In the genomic region with DNA sequence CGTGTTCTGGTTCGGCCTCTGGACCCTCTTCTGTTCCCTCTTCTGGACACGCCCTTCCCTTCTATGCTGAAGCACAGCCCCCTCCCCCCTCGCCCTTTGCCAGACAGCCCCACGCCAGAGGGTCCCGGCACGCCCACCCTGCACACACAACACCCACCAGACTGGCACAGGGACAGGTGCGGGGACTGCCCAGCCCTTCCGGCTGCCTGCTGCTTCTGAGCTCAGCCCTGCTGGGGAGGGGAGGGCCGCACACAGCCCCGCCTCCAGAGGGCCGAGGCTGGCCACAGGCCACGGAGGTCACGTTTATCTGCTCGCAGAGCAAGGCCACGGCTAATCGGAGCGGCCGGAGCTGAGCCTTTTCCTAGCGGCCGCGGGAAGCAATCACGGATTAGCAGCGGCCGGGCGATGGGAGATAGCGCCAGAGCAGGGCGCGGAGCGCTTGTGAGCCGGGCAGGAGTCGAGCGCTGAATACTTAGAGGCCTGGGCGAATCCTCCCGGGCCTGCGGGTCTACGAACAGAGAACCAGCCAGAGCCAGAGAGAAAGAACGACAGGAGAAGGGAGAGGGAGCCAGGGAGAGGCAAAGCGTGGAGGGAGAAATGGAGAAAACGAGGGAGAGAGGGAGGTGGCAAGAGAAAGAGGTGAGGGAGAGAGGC, we compare ENCODE assay signal across 1 cellular context.
TF ChIP-seq lines count a peak whose summit lies in the region.

No MANE protein-coding gene starts in this region.

TF ChIP-seq in HepG2, 621 proteins besides CTCF, POLR2A, EP300 and RAD21 (continued from another document and continues in another):
- TF ChIP-seq, protein P1, sequence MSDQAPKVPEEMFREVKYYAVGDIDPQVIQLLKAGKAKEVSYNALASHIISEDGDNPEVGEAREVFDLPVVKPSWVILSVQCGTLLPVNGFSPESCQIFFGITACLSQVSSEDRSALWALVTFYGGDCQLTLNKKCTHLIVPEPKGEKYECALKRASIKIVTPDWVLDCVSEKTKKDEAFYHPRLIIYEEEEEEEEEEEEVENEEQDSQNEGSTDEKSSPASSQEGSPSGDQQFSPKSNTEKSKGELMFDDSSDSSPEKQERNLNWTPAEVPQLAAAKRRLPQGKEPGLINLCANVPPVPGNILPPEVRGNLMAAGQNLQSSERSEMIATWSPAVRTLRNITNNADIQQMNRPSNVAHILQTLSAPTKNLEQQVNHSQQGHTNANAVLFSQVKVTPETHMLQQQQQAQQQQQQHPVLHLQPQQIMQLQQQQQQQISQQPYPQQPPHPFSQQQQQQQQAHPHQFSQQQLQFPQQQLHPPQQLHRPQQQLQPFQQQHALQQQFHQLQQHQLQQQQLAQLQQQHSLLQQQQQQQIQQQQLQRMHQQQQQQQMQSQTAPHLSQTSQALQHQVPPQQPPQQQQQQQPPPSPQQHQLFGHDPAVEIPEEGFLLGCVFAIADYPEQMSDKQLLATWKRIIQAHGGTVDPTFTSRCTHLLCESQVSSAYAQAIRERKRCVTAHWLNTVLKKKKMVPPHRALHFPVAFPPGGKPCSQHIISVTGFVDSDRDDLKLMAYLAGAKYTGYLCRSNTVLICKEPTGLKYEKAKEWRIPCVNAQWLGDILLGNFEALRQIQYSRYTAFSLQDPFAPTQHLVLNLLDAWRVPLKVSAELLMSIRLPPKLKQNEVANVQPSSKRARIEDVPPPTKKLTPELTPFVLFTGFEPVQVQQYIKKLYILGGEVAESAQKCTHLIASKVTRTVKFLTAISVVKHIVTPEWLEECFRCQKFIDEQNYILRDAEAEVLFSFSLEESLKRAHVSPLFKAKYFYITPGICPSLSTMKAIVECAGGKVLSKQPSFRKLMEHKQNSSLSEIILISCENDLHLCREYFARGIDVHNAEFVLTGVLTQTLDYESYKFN (CRISPR knock-in tag; conservative IDR thresholded peaks at IDR 0.05): peak; percentile 80
- no peak for TF ChIP-seq FOSL1 (CRISPR knock-in tag; IDR thresholded peaks at IDR 0.05; ENCODE audit: borderline replicate concordance)
- peak; percentile 52; the same call in 1 of the 2 replicates for TF ChIP-seq ZNF30 (CRISPR knock-in tag; IDR thresholded peaks at IDR 0.05)
- peak; percentile 28; the same call in 1 of the 2 replicates for TF ChIP-seq FOSL2 (CRISPR knock-in tag; IDR thresholded peaks at IDR 0.05)
- 0 out of 2 replicates have a peak, but pooled peaks have one; percentile 77 for TF ChIP-seq ZNF572 (CRISPR knock-in tag; IDR thresholded peaks at IDR 0.05)
- no peak; the same call in 1 of the 2 replicates for TF ChIP-seq ELF3 (CRISPR knock-in tag; IDR thresholded peaks at IDR 0.05)
- TF ChIP-seq, protein P2, sequence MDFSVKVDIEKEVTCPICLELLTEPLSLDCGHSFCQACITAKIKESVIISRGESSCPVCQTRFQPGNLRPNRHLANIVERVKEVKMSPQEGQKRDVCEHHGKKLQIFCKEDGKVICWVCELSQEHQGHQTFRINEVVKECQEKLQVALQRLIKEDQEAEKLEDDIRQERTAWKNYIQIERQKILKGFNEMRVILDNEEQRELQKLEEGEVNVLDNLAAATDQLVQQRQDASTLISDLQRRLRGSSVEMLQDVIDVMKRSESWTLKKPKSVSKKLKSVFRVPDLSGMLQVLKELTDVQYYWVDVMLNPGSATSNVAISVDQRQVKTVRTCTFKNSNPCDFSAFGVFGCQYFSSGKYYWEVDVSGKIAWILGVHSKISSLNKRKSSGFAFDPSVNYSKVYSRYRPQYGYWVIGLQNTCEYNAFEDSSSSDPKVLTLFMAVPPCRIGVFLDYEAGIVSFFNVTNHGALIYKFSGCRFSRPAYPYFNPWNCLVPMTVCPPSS (IDR thresholded peaks at IDR 0.05): no peak
- TF ChIP-seq KLF11 (CRISPR knock-in tag; IDR thresholded peaks at IDR 0.05): 0 out of 2 replicates have a peak, but pooled peaks have one; percentile 20
- peak; percentile 90; the same call in 1 of the 2 replicates for TF ChIP-seq PHF21A (CRISPR knock-in tag; IDR thresholded peaks at IDR 0.05)
- TF ChIP-seq, protein P3, sequence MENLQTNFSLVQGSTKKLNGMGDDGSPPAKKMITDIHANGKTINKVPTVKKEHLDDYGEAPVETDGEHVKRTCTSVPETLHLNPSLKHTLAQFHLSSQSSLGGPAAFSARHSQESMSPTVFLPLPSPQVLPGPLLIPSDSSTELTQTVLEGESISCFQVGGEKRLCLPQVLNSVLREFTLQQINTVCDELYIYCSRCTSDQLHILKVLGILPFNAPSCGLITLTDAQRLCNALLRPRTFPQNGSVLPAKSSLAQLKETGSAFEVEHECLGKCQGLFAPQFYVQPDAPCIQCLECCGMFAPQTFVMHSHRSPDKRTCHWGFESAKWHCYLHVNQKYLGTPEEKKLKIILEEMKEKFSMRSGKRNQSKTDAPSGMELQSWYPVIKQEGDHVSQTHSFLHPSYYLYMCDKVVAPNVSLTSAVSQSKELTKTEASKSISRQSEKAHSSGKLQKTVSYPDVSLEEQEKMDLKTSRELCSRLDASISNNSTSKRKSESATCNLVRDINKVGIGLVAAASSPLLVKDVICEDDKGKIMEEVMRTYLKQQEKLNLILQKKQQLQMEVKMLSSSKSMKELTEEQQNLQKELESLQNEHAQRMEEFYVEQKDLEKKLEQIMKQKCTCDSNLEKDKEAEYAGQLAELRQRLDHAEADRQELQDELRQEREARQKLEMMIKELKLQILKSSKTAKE (CRISPR knock-in tag; IDR thresholded peaks at IDR 0.05; ENCODE audit: borderline replicate concordance): peak; percentile 67
- TF ChIP-seq, protein P4, sequence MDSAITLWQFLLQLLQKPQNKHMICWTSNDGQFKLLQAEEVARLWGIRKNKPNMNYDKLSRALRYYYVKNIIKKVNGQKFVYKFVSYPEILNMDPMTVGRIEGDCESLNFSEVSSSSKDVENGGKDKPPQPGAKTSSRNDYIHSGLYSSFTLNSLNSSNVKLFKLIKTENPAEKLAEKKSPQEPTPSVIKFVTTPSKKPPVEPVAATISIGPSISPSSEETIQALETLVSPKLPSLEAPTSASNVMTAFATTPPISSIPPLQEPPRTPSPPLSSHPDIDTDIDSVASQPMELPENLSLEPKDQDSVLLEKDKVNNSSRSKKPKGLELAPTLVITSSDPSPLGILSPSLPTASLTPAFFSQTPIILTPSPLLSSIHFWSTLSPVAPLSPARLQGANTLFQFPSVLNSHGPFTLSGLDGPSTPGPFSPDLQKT (CRISPR knock-in tag; IDR thresholded peaks at IDR 0.05; ENCODE audit: borderline replicate concordance): no peak
- peak; percentile 79; the same call in 1 of the 2 replicates for TF ChIP-seq ZNF614 (CRISPR knock-in tag; IDR thresholded peaks at IDR 0.05; ENCODE audit: borderline replicate concordance)
- TF ChIP-seq SNAPC2 (CRISPR knock-in tag; IDR thresholded peaks at IDR 0.05): 0 out of 2 replicates have a peak, but pooled peaks have one; percentile 39
- TF ChIP-seq, protein P5, sequence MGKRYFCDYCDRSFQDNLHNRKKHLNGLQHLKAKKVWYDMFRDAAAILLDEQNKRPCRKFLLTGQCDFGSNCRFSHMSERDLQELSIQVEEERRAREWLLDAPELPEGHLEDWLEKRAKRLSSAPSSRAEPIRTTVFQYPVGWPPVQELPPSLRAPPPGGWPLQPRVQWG (CRISPR knock-in tag; IDR thresholded peaks at IDR 0.05; ENCODE audit: borderline replicate concordance, low read depth): no peak
- 0 out of 2 replicates have a peak, but pooled peaks have one; percentile 34 for TF ChIP-seq ZFP1 (CRISPR knock-in tag; IDR thresholded peaks at IDR 0.05)
- TF ChIP-seq, protein P6, sequence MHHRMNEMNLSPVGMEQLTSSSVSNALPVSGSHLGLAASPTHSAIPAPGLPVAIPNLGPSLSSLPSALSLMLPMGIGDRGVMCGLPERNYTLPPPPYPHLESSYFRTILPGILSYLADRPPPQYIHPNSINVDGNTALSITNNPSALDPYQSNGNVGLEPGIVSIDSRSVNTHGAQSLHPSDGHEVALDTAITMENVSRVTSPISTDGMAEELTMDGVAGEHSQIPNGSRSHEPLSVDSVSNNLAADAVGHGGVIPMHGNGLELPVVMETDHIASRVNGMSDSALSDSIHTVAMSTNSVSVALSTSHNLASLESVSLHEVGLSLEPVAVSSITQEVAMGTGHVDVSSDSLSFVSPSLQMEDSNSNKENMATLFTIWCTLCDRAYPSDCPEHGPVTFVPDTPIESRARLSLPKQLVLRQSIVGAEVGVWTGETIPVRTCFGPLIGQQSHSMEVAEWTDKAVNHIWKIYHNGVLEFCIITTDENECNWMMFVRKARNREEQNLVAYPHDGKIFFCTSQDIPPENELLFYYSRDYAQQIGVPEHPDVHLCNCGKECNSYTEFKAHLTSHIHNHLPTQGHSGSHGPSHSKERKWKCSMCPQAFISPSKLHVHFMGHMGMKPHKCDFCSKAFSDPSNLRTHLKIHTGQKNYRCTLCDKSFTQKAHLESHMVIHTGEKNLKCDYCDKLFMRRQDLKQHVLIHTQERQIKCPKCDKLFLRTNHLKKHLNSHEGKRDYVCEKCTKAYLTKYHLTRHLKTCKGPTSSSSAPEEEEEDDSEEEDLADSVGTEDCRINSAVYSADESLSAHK (CRISPR knock-in tag; IDR thresholded peaks at IDR 0.05; ENCODE audit: borderline replicate concordance): no peak
- TF ChIP-seq AGO2 (optimal IDR thresholded peaks at IDR 0.05; ENCODE audit: low read depth, low read length): peak; percentile 86
- TF ChIP-seq, protein P7, sequence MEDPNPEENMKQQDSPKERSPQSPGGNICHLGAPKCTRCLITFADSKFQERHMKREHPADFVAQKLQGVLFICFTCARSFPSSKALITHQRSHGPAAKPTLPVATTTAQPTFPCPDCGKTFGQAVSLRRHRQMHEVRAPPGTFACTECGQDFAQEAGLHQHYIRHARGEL (CRISPR knock-in tag; IDR thresholded peaks at IDR 0.05): no peak
- TF ChIP-seq ZNF205 (CRISPR knock-in tag; IDR thresholded peaks at IDR 0.05): peak; percentile 84; the same call in 1 of the 2 replicates
- TF ChIP-seq ZNF598 (CRISPR knock-in tag; IDR thresholded peaks at IDR 0.05; ENCODE audit: borderline replicate concordance): peak; percentile 93
- 0 out of 2 replicates have a peak, but pooled peaks have one; percentile 50 for TF ChIP-seq IRF2 (CRISPR knock-in tag; IDR thresholded peaks at IDR 0.05)
- TF ChIP-seq KAT8 (CRISPR knock-in tag; IDR thresholded peaks at IDR 0.05): peak; percentile 72
- TF ChIP-seq, protein P8, sequence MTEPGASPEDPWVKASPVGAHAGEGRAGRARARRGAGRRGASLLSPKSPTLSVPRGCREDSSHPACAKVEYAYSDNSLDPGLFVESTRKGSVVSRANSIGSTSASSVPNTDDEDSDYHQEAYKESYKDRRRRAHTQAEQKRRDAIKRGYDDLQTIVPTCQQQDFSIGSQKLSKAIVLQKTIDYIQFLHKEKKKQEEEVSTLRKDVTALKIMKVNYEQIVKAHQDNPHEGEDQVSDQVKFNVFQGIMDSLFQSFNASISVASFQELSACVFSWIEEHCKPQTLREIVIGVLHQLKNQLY (CRISPR knock-in tag; IDR thresholded peaks at IDR 0.05): peak; percentile 58; the same call in 1 of the 2 replicates
- TF ChIP-seq, protein P9, sequence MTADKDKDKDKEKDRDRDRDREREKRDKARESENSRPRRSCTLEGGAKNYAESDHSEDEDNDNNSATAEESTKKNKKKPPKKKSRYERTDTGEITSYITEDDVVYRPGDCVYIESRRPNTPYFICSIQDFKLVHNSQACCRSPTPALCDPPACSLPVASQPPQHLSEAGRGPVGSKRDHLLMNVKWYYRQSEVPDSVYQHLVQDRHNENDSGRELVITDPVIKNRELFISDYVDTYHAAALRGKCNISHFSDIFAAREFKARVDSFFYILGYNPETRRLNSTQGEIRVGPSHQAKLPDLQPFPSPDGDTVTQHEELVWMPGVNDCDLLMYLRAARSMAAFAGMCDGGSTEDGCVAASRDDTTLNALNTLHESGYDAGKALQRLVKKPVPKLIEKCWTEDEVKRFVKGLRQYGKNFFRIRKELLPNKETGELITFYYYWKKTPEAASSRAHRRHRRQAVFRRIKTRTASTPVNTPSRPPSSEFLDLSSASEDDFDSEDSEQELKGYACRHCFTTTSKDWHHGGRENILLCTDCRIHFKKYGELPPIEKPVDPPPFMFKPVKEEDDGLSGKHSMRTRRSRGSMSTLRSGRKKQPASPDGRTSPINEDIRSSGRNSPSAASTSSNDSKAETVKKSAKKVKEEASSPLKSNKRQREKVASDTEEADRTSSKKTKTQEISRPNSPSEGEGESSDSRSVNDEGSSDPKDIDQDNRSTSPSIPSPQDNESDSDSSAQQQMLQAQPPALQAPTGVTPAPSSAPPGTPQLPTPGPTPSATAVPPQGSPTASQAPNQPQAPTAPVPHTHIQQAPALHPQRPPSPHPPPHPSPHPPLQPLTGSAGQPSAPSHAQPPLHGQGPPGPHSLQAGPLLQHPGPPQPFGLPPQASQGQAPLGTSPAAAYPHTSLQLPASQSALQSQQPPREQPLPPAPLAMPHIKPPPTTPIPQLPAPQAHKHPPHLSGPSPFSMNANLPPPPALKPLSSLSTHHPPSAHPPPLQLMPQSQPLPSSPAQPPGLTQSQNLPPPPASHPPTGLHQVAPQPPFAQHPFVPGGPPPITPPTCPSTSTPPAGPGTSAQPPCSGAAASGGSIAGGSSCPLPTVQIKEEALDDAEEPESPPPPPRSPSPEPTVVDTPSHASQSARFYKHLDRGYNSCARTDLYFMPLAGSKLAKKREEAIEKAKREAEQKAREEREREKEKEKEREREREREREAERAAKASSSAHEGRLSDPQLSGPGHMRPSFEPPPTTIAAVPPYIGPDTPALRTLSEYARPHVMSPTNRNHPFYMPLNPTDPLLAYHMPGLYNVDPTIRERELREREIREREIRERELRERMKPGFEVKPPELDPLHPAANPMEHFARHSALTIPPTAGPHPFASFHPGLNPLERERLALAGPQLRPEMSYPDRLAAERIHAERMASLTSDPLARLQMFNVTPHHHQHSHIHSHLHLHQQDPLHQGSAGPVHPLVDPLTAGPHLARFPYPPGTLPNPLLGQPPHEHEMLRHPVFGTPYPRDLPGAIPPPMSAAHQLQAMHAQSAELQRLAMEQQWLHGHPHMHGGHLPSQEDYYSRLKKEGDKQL (CRISPR knock-in tag; IDR thresholded peaks at IDR 0.05; ENCODE audit: low read depth): peak; percentile 38; the same call in 1 of the 2 replicates
- TF ChIP-seq, protein P10, sequence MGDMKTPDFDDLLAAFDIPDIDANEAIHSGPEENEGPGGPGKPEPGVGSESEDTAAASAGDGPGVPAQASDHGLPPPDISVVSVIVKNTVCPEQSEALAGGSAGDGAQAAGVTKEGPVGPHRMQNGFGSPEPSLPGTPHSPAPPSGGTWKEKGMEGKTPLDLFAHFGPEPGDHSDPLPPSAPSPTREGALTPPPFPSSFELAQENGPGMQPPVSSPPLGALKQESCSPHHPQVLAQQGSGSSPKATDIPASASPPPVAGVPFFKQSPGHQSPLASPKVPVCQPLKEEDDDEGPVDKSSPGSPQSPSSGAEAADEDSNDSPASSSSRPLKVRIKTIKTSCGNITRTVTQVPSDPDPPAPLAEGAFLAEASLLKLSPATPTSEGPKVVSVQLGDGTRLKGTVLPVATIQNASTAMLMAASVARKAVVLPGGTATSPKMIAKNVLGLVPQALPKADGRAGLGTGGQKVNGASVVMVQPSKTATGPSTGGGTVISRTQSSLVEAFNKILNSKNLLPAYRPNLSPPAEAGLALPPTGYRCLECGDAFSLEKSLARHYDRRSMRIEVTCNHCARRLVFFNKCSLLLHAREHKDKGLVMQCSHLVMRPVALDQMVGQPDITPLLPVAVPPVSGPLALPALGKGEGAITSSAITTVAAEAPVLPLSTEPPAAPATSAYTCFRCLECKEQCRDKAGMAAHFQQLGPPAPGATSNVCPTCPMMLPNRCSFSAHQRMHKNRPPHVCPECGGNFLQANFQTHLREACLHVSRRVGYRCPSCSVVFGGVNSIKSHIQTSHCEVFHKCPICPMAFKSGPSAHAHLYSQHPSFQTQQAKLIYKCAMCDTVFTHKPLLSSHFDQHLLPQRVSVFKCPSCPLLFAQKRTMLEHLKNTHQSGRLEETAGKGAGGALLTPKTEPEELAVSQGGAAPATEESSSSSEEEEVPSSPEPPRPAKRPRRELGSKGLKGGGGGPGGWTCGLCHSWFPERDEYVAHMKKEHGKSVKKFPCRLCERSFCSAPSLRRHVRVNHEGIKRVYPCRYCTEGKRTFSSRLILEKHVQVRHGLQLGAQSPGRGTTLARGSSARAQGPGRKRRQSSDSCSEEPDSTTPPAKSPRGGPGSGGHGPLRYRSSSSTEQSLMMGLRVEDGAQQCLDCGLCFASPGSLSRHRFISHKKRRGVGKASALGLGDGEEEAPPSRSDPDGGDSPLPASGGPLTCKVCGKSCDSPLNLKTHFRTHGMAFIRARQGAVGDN (CRISPR knock-in tag; IDR thresholded peaks at IDR 0.05): peak; percentile 88
